ENCODE assay signal across 12 cellular contexts in the genomic region with DNA sequence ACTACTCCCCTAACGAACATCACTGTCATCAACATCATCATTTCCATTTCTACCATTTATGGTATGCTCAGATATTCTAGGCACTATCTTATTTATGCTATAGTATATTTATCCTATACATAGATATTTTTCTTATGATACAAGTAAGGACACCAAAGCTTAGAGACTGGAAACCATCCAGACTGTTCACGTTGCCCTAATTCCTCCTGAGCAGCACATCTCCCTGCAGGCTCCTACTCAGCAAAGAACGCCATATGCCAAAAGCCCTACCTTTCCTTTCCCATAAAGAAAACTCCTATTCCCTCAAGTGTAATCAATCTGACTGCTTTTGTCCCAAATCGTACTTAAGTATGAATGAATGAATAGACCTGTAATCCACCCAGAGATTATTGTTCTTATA.
"Had no signal": no experiment of that assay in that cellular context is flagged by ENCODE, and none has a peak within 500 bp of the region (broad histone marks: within the 10 kb centered on the region; RNA-seq: fewer than 3 reads in every experiment).

No MANE protein-coding gene starts in this region.

- H3K4me3 ChIP-seq: heart left ventricle, left lung, sigmoid colon, thoracic aorta had no signal

- H3K27ac Mint-ChIP-seq: activated B cell treated with CpG ODN at 0.5 μM for 24 hours; activated CD4-positive, alpha-beta T cell treated with anti-CD3 and anti-CD28 coated beads, Interleukin-2, amount 10 ng/mL, durations not matched to agents 24 days and 14 days; activated naive CD4-positive, alpha-beta T cell treated with anti-CD3 and anti-CD28 coated beads, Interleukin-2, amount 50 U/mL, for 72 hours; natural killer cell treated with Interleukin-12 subunit alpha and Interleukin-12 subunit beta and Interleukin-15 and Interleukin-18, amount 100 ng/mL, for 72 hours; stimulated activated naive CD8-positive, alpha-beta T cell treated with anti-CD3 and anti-CD28 coated beads, Interleukin-15, amount 100 ng/mL, for 72 hours; T-helper 17 cell had no signal

- H3K9me3 Mint-ChIP-seq: activated B cell treated with CpG ODN at 0.5 μM for 24 hours; activated CD4-positive, alpha-beta T cell treated with anti-CD3 and anti-CD28 coated beads, Interleukin-2, amount 10 ng/mL, durations not matched to agents 24 days and 14 days had no signal

- ATAC-seq: natural killer cell treated with Interleukin-12 subunit alpha and Interleukin-12 subunit beta and Interleukin-15 and Interleukin-18, amount 100 ng/mL, for 72 hours; stimulated activated naive CD8-positive, alpha-beta T cell treated with anti-CD3 and anti-CD28 coated beads, Interleukin-15, amount 100 ng/mL, for 72 hours; T-helper 17 cell had no signal

- H3K4me1 Mint-ChIP-seq: activated B cell treated with CpG ODN at 0.5 μM for 24 hours; activated CD4-positive, alpha-beta T cell treated with anti-CD3 and anti-CD28 coated beads, Interleukin-2, amount 10 ng/mL, durations not matched to agents 24 days and 14 days; stimulated activated naive CD8-positive, alpha-beta T cell treated with anti-CD3 and anti-CD28 coated beads, Interleukin-15, amount 100 ng/mL, for 72 hours; T-helper 17 cell had no signal

- H3K36me3 Mint-ChIP-seq: activated naive CD4-positive, alpha-beta T cell treated with anti-CD3 and anti-CD28 coated beads, Interleukin-2, amount 50 U/mL, for 72 hours; natural killer cell treated with Interleukin-12 subunit alpha and Interleukin-12 subunit beta and Interleukin-15 and Interleukin-18, amount 100 ng/mL, for 72 hours had no signal

- H3K27me3 Mint-ChIP-seq: activated B cell treated with CpG ODN at 0.5 μM for 24 hours; activated CD4-positive, alpha-beta T cell treated with anti-CD3 and anti-CD28 coated beads, Interleukin-2, amount 10 ng/mL, durations not matched to agents 24 days and 14 days; natural killer cell treated with Interleukin-12 subunit alpha and Interleukin-12 subunit beta and Interleukin-15 and Interleukin-18, amount 100 ng/mL, for 72 hours; stimulated activated naive CD8-positive, alpha-beta T cell treated with anti-CD3 and anti-CD28 coated beads, Interleukin-15, amount 100 ng/mL, for 72 hours; T-helper 17 cell had no signal

- H3K9me3 ChIP-seq: sigmoid colon, thoracic aorta had no signal

- H3K27ac ChIP-seq: heart left ventricle, left lung, sigmoid colon, thoracic aorta had no signal

- H3K4me1 ChIP-seq: heart left ventricle, left lung, sigmoid colon had no signal

- H3K4me3 Mint-ChIP-seq: activated B cell treated with CpG ODN at 0.5 μM for 24 hours; activated CD4-positive, alpha-beta T cell treated with anti-CD3 and anti-CD28 coated beads, Interleukin-2, amount 10 ng/mL, durations not matched to agents 24 days and 14 days; natural killer cell treated with Interleukin-12 subunit alpha and Interleukin-12 subunit beta and Interleukin-15 and Interleukin-18, amount 100 ng/mL, for 72 hours; stimulated activated naive CD8-positive, alpha-beta T cell treated with anti-CD3 and anti-CD28 coated beads, Interleukin-15, amount 100 ng/mL, for 72 hours; T-helper 17 cell had no signal

- DNase-seq: activated B cell treated with CpG ODN at 0.5 μM for 24 hours; activated CD4-positive, alpha-beta T cell treated with anti-CD3 and anti-CD28 coated beads, Interleukin-2, amount 10 ng/mL, durations not matched to agents 24 days and 14 days; activated CD8-positive, alpha-beta memory T cell treated with anti-CD3 and anti-CD28 coated beads for 24 hours; aorta; heart left ventricle; left lung; sigmoid colon; stimulated activated naive CD8-positive, alpha-beta T cell treated with anti-CD3 and anti-CD28 coated beads, Interleukin-15, amount 100 ng/mL, for 72 hours; T-helper 17 cell had no signal

- H3K27me3 ChIP-seq: heart left ventricle, left lung, sigmoid colon had no signal

- H3K36me3 ChIP-seq: heart left ventricle, left lung, sigmoid colon, thoracic aorta had no signal
